Comparison of ENCODE assay signal across 11 cellular contexts in the genomic region with DNA sequence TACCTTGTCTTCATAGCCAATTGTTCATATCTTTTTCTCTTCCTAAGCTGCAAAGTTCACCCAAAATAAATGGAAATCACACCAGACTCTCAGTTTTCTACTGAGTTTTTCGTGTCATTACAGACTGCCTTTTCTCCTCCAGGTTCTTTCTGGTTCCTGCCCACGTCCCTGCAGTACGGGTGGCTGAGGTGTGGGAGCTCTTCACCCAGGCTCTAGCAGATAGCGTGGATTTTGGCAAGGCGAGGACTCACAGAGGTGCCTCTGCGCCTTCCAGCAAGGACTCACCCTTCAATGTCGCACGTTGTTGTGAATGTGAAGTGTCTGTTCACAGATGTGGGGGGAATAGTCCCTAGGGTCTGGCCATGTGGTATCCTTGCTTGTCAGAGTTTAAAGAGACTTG.
"Had no signal": no experiment of that assay in that cellular context is flagged by ENCODE, and none has a peak within 500 bp of the region (broad histone marks: within the 10 kb centered on the region; RNA-seq: fewer than 3 reads in every experiment).

No MANE protein-coding gene starts in this region.

- H3K36me3 ChIP-seq: HAP-1 had no signal

- H3K4me3 ChIP-seq: GM23248, HAP-1 had no signal

- H3K4me3 Mint-ChIP-seq: HFFc6, IgD-negative memory B cell had no signal

- ATAC-seq: HCT116, HepG2 had no signal

- H3K4me1 Mint-ChIP-seq: IgD-negative memory B cell had no signal

- H3K36me3 Mint-ChIP-seq: IgD-negative memory B cell had no signal

- H3K4me2 ChIP-seq: KMS-11 had no signal

- H2AFZ ChIP-seq: GM23248 had no signal

- H3K27ac Mint-ChIP-seq: HFFc6, IgD-negative memory B cell had no signal

- H3K27ac ChIP-seq: GM23248, HL-60, KMS-11 had no signal

- H3K4me1 ChIP-seq: HAP-1 had no signal

- DNase-seq: GOT3, H7, HFFc6, KBM-7 had no signal

- H3K9ac ChIP-seq: GM23248, KMS-11 had no signal

- H3K9me3 ChIP-seq: HAP-1 had no signal
